1 cellular context compared by ENCODE assay signal in the genomic region with DNA sequence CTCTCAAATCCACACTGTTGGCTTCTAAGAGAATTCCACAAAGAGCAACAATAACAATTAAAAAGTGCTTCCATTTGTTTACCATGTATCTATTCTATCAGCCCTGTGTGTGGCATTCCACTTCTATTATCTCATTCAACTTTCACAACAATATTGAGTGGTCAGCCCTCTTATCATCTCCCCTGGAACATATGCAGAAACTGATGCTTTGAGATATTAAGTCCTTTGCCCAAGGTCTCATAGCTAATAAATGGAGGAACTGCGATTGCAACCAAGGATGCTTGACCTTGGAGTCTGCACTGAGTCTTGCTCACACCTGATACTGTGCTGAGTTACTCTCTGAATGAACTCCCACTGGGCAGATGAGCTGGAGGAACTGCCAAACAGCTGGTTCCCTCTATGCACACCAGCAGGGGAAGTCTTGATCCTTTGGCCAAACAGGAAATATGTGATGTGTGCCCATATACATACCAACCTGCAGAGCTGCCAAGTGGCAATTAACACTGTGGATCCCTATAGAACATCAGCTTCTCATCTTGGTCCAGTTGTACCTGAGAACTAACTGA.
TF ChIP-seq lines count a peak whose summit lies in the region.

No MANE protein-coding gene starts in this region.

TF ChIP-seq in IMR-90, 13 proteins besides CTCF, POLR2A, EP300 and RAD21 (continued from another document):
- TF ChIP-seq SMC3 (IDR thresholded peaks at IDR 0.05; ENCODE audit: low read depth, low read length) (no peak), BHLHE40 (IDR thresholded peaks at IDR 0.05; ENCODE audit: low read depth, low read length) (no peak)
